ENCODE assay signal across 33 cellular contexts in genomic region chr1:108314815-108315214, GRCh38.
"Had no signal": no experiment of that assay in that cellular context is flagged by ENCODE, and none has a peak within 500 bp of the region (broad histone marks: within the 10 kb centered on the region; RNA-seq: fewer than 3 reads in every experiment).

No MANE protein-coding gene starts in this region.

- FAIRE-seq: astrocyte had no signal

- H3K4me3 ChIP-seq: adrenal gland, ascending aorta, body of pancreas, breast epithelium, cardiac muscle cell had no signal

- H3K27me3 ChIP-seq: adrenal gland, ascending aorta, body of pancreas, brain microvascular endothelial cell, breast epithelium, cardiac muscle cell had no signal

- H3K9me3 ChIP-seq: adrenal gland, ascending aorta, body of pancreas, breast epithelium had no signal

- H3K27ac ChIP-seq: adrenal gland, ascending aorta, body of pancreas, brain microvascular endothelial cell, breast epithelium, cardiac muscle cell had no signal

- H3K4me1 ChIP-seq: adrenal gland, ascending aorta, body of pancreas, breast epithelium had no signal

- DNase-seq: activated effector memory CD4-positive, alpha-beta T cell treated with anti-CD3 and anti-CD28 coated beads, Interleukin-2, amount 50 U/mL, for 16 hours; activated effector memory CD4-positive, alpha-beta T cell treated with Interleukin-2 at 50 U/mL for 16 hours; activated gamma-delta T cell; activated gamma-delta T cell treated with Interleukin-2 at 50 U/mL for 16 hours; activated naive CD4-positive, alpha-beta T cell; activated naive CD4-positive, alpha-beta T cell treated with anti-CD3 and anti-CD28 coated beads for 36 hours; activated naive CD4-positive, alpha-beta T cell treated with anti-CD3 and anti-CD28 coated beads, Interleukin-2, amount 10 ng/mL, durations not matched to agents 7 days and 5 days; activated naive CD4-positive, alpha-beta T cell treated with anti-CD3 and anti-CD28 coated beads, Interleukin-2, amount 50 U/mL, for 16 hours; activated naive CD4-positive, alpha-beta T cell treated with Interleukin-2 at 50 U/mL for 16 hours; activated naive CD8-positive, alpha-beta T cell treated with anti-CD3 and anti-CD28 coated beads for 36 hours; activated naive CD8-positive, alpha-beta T cell treated with anti-CD3 and anti-CD28 coated beads, Interleukin-2, amount 10 ng/mL, durations not matched to agents 7 days and 5 days; activated naive CD8-positive, alpha-beta T cell treated with anti-CD3 and anti-CD28 coated beads, Interleukin-2, amount 50 U/mL, for 24 hours; activated T-cell treated with anti-CD3 and anti-CD28 coated beads, Interleukin-2, amount 50 U/mL, for 1 hour; activated T-cell treated with anti-CD3 and anti-CD28 coated beads, Interleukin-2, amount 50 U/mL, for 24 hours; activated T-cell treated with anti-CD3 and anti-CD28 coated beads, Interleukin-2, amount 50 U/mL, for 4 hours; activated T-cell treated with anti-CD3 and anti-CD28 coated beads, Interleukin-2, amount 50 U/mL, for 48 hours; activated T-cell treated with anti-CD3 and anti-CD28 coated beads, Interleukin-2, amount 50 U/mL, for 72 hours; adrenal gland; amniotic stem cell; amygdala; anterior cingulate cortex; aorta; body of pancreas; brain microvascular endothelial cell; caudate nucleus; central memory CD4-positive, alpha-beta T cell; cerebellar nuclear complex had no signal

- H3K36me3 ChIP-seq: adrenal gland, ascending aorta, brain microvascular endothelial cell, breast epithelium, cardiac muscle cell had no signal

- ATAC-seq: activated naive CD4-positive, alpha-beta T cell treated with anti-CD3 and anti-CD28 coated beads, Interleukin-2, amount 50 U/mL, for 72 hours; activated naive CD8-positive, alpha-beta T cell treated with anti-CD3 and anti-CD28 coated beads, Interleukin-2, amount 50 U/mL, for 24 hours; activated T-cell treated with anti-CD3 and anti-CD28 coated beads, Interleukin-2, amount 50 U/mL, for 4 hours; activated T-cell treated with anti-CD3 and anti-CD28 coated beads, Interleukin-2, amount 50 U/mL, for 72 hours; activated T-helper 17 cell treated with anti-CD3 and anti-CD28 coated beads, Interleukin-2, amount 50 U/mL, for 72 hours; body of pancreas had no signal
